10 cellular contexts compared by ENCODE assay signal in the genomic region with DNA sequence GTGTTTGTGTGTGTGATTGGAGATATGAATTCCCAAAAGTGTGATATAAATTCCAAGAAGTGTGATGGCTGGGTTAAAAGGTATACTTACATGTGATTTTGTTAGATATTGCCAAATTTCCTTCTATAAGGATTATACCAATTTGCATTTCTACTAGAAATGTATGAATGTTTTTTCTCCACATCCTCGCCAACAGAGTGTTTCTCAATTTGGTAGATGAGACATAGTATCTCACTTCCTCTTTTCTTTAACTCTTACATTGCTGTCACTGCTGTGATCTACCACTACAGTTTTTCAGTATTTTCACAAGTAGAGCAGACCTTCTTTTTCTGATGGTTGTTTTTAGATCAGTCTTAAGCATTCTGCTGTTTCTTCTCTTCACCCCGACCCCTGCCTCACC.
DNase-seq lines count a peak whose midpoint lies in the region; ATAC-seq, FAIRE-seq and TF ChIP-seq lines count a peak whose summit lies in the region.
"Had no signal": no experiment of that assay in that cellular context is flagged by ENCODE, and none has a peak within 500 bp of the region (broad histone marks: within the 10 kb centered on the region; RNA-seq: fewer than 3 reads in every experiment).

No MANE protein-coding gene starts in this region.

- FAIRE-seq in GM12892 (lab: Jason Lieb, UNC) = peak; percentile 88

- H3K9ac ChIP-seq in endodermal cell (ENCODE audit: extremely low read depth, low read length, poor library complexity, severe bottlenecking) = no peak overlapping the region

- H3K4me3 Mint-ChIP-seq in dendritic cell treated with granulocyte-macrophage colony-stimulating factor and Interleukin-4, amounts not matched to agents 40 ng/mL and 50 ng/mL, for 4 days = peak overlapping the region; percentile 48
- H3K4me3 Mint-ChIP-seq in endodermal cell = no peak overlapping the region

- ATAC-seq in GM21723 (IDR thresholded peaks at IDR 0.05; ENCODE audit: unreplicated experiment) (peak; percentile 98), HG03575 (IDR thresholded peaks at IDR 0.05; ENCODE audit: extremely low read depth, insufficient number of reproducible peaks, low FRiP score, unreplicated experiment) (peak; percentile 95), gastrocnemius medialis (no peak), sciatic nerve (no peak)

- DNase-seq in GM12892 (ENCODE audit: insufficient read length) (peak; percentile 4), gastrocnemius medialis (no peak), endodermal cell (no peak), NCI-H82 (lab: John Stamatoyannopoulos, UW) (no peak), sciatic nerve (ENCODE audit: low spot score) (no peak)
- DNase-seq: effector memory CD4-positive, alpha-beta T cell had no signal

- H3K4me1 ChIP-seq in gastrocnemius medialis (no peaks in the 10 kb centered on the region), endodermal cell (ENCODE audit: control insufficient read depth, insufficient read depth, low read length) (no peaks in the 10 kb centered on the region)

- TF ChIP-seq POLR2A in GM12892 (IDR thresholded peaks at IDR 0.05; ENCODE audit: low read depth, low read length) (no peak), gastrocnemius medialis (IDR thresholded peaks at IDR 0.05) (no peak)

- peaks cover 13% of the 10 kb centered on the region for H3K9me3 Mint-ChIP-seq in dendritic cell treated with granulocyte-macrophage colony-stimulating factor and Interleukin-4, amounts not matched to agents 40 ng/mL and 50 ng/mL, for 4 days
- H3K9me3 Mint-ChIP-seq in endodermal cell = peaks cover 4% of the 10 kb centered on the region

- TF ChIP-seq CTCF in gastrocnemius medialis (IDR thresholded peaks at IDR 0.05 in 4 of 5, conservative IDR thresholded peaks at IDR 0.05 in 1 of 5) = no peak
- no peak for TF ChIP-seq CTCF in endodermal cell (conservative IDR thresholded peaks at IDR 0.05)

- H3K27ac Mint-ChIP-seq in dendritic cell treated with granulocyte-macrophage colony-stimulating factor and Interleukin-4, amounts not matched to agents 40 ng/mL and 50 ng/mL, for 4 days = peak overlapping the region; percentile 66
- no peak overlapping the region for H3K27ac Mint-ChIP-seq in endodermal cell

- WGBS in endodermal cell (ENCODE audit: insufficient coverage in 1 of 2, insufficient read length in 1 of 2), 2 experiments = 77% methylated on average over 1 of the region's 2 CpGs; no CpG with 5 or more reads in 1 of the 2 experiments

- H3K36me3 Mint-ChIP-seq in dendritic cell treated with granulocyte-macrophage colony-stimulating factor and Interleukin-4, amounts not matched to agents 40 ng/mL and 50 ng/mL, for 4 days (ENCODE audit: low read depth) = peaks cover 10% of the 10 kb centered on the region
- H3K36me3 Mint-ChIP-seq in endodermal cell (ENCODE audit: low read depth) = peaks cover 4% of the 10 kb centered on the region

- peaks cover 18% of the 10 kb centered on the region for H3K4me1 Mint-ChIP-seq in dendritic cell treated with granulocyte-macrophage colony-stimulating factor and Interleukin-4, amounts not matched to agents 40 ng/mL and 50 ng/mL, for 4 days (ENCODE audit: low read depth)
- H3K4me1 Mint-ChIP-seq in endodermal cell = no peaks in the 10 kb centered on the region

- H3K27me3 Mint-ChIP-seq in dendritic cell treated with granulocyte-macrophage colony-stimulating factor and Interleukin-4, amounts not matched to agents 40 ng/mL and 50 ng/mL, for 4 days = no peaks in the 10 kb centered on the region
- no peaks in the 10 kb centered on the region for H3K27me3 Mint-ChIP-seq in endodermal cell (ENCODE audit: insufficient read depth)

- intact Hi-C loops in dendritic cell treated with granulocyte-macrophage colony-stimulating factor and Interleukin-4, amounts not matched to agents 40 ng/mL and 50 ng/mL, for 4 days (cut with micrococcal nuclease) = loop anchor here (5.0 kb wide), 1 partner anchor 127 kb away; no protein-coding TSS in a partner anchor
- intact Hi-C loops in gastrocnemius medialis (cut with DNase I; ENCODE audit: low total_unique reads) = no loop called here
- intact Hi-C loops in sciatic nerve (cut with DNase I) = loop anchor here (5.0 kb wide), 1 partner anchor 607 kb away; no protein-coding TSS in a partner anchor

- H3K9me3 ChIP-seq in gastrocnemius medialis = no peaks in the 10 kb centered on the region
- H3K9me3 ChIP-seq in endodermal cell (ENCODE audit: control insufficient read depth, low read length) = no peaks in the 10 kb centered on the region

- H3K27ac ChIP-seq in gastrocnemius medialis (no peak overlapping the region), endodermal cell (ENCODE audit: low read depth, low read length) (no peak overlapping the region)
- H3K27ac ChIP-seq: skin epidermis had no signal

- H3K36me3 ChIP-seq in gastrocnemius medialis (no peaks in the 10 kb centered on the region), endodermal cell (ENCODE audit: control insufficient read depth, insufficient read depth, low read length) (no peaks in the 10 kb centered on the region)

- in situ Hi-C loops in gastrocnemius medialis (cut with MboI; ENCODE audit: low sequenced_read_pairs in 4 of 4) = no loop called here

- H3K27me3 ChIP-seq in gastrocnemius medialis (no peaks in the 10 kb centered on the region), endodermal cell (ENCODE audit: control insufficient read depth, insufficient read depth, low read length, poor library complexity, severe bottlenecking) (no peaks in the 10 kb centered on the region)

- H3K4me3 ChIP-seq in gastrocnemius medialis (no peak overlapping the region), endodermal cell (ENCODE audit: low read length) (no peak overlapping the region)
- H3K4me3 ChIP-seq: skin epidermis had no signal

Comparison
In these comparisons a context has a peak if more than half of its experiments do, and no peak if none do; other contexts are left out.
1. ATAC-seq: peak in GM21723 (single experiment) and HG03575 (single experiment); none in gastrocnemius medialis (0 of 2) and sciatic nerve (single experiment).